In genomic region chr2:2405780-2406179, GRCh38 we compare ENCODE assay signal across 31 cellular contexts.
A peak's percentile ranks its signal among the peaks of the same experiment; 100 is the strongest.
DNase-seq lines count a peak whose midpoint lies in the region; ATAC-seq, FAIRE-seq and TF ChIP-seq lines count a peak whose summit lies in the region.
"Had no signal": no experiment of that assay in that cellular context is flagged by ENCODE, and none has a peak within 500 bp of the region (broad histone marks: within the 10 kb centered on the region; RNA-seq: fewer than 3 reads in every experiment).

No MANE protein-coding gene starts in this region.

- CTCF ChIA-PET in HepG2 (lab: Yijun Ruan, JAX; ENCODE audit: low intra/inter-chr PET ratio, low total read pairs) (no interaction called here), K562 (lab: Yijun Ruan, JAX; ENCODE audit: low intra/inter-chr PET ratio) (no interaction called here)

- H2AFZ ChIP-seq in HepG2 (ENCODE audit: low read length) = no peak overlapping the region
- H2AFZ ChIP-seq in K562 (ENCODE audit: low read depth, low read length) = no peak overlapping the region

- ATAC-seq in HepG2 (no peak), right lobe of liver (no peak), K562 (no peak)
- ATAC-seq: A549; CD8-positive, alpha-beta T cell had no signal

- FAIRE-seq in HepG2 (lab: Jason Lieb, UNC) (no peak), K562 (lab: Jason Lieb, UNC) (no peak)
- FAIRE-seq: A204.1, A549, D721Med had no signal

- H3K9me3 ChIP-seq in HepG2 (ENCODE audit: low read length) = peaks cover 27% of the 10 kb centered on the region
- H3K9me3 ChIP-seq in right lobe of liver = no peaks in the 10 kb centered on the region
- H3K9me3 ChIP-seq in K562 (replicated peaks; ENCODE audit: control insufficient read depth, insufficient read depth, low read depth, low read length) = no peaks in the 10 kb centered on the region; the same call in 1 of the 2 replicates
- H3K9me3 ChIP-seq: A549 had no signal

- H3K27ac ChIP-seq in HepG2 (ENCODE audit: extremely low read length, insufficient read depth, low read length) = no peak overlapping the region
- no peak overlapping the region for H3K27ac ChIP-seq in right lobe of liver
- H3K27ac ChIP-seq in K562 (ENCODE audit: extremely low read depth, low read depth, low read length) = no peak overlapping the region
- H3K27ac ChIP-seq: 22Rv1; A549; BLaER1; BLaER1 treated with 17β-estradiol and CSF1 and Interleukin-3, amounts not matched to agents 10 nM and 100 nM; C4-2B had no signal

- H3K4me2 ChIP-seq in HepG2 (ENCODE audit: low read depth, low read length) (no peak overlapping the region), K562 (ENCODE audit: insufficient read depth, low read length) (no peak overlapping the region)
- H3K4me2 ChIP-seq: A549; BLaER1; BLaER1 treated with 17β-estradiol and CSF1 and Interleukin-3, amounts not matched to agents 10 nM and 100 nM had no signal

- no peak for TF ChIP-seq POLR2A in HepG2 (IDR thresholded peaks at IDR 0.05; ENCODE audit: insufficient read depth in 1 of 2, low read depth in 2 of 2, low read length in 2 of 2)
- TF ChIP-seq POLR2A in right lobe of liver (IDR thresholded peaks at IDR 0.05) = no peak
- no peak for TF ChIP-seq POLR2A in K562 (conservative IDR thresholded peaks at IDR 0.05)

- intact Hi-C loops in HepG2 (cut with micrococcal nuclease; ENCODE audit: unreplicated experiment) (no loop called here), right lobe of liver (cut with DNase I) (no loop called here), K562 (cut with micrococcal nuclease) (no loop called here)

- H3K4me1 ChIP-seq in HepG2 (ENCODE audit: insufficient read depth, low read length) (no peaks in the 10 kb centered on the region), right lobe of liver (no peaks in the 10 kb centered on the region), K562 (replicated peaks in 1 of 2; ENCODE audit: control insufficient read depth in 2 of 2, insufficient read depth in 2 of 2, low read length in 2 of 2) (no peaks in the 10 kb centered on the region)
- H3K4me1 ChIP-seq: A549, BE2C, Caco-2 had no signal

- H3K9ac ChIP-seq in HepG2 (ENCODE audit: insufficient read depth, low read depth, low read length) (no peak overlapping the region), K562 (ENCODE audit: insufficient read depth in 1 of 2, low read depth in 2 of 2, low read length in 2 of 2) (no peak overlapping the region)
- H3K9ac ChIP-seq: BLaER1; BLaER1 treated with 17β-estradiol and CSF1 and Interleukin-3, amounts not matched to agents 10 nM and 100 nM had no signal

- H3K4me3 ChIP-seq in HepG2 (replicated peaks in 1 of 3; ENCODE audit: insufficient read depth in 1 of 3, low read depth in 2 of 3, low read length in 3 of 3) = no peak overlapping the region
- no peak overlapping the region for H3K4me3 ChIP-seq in right lobe of liver
- no peak overlapping the region for H3K4me3 ChIP-seq in K562
- H3K4me3 ChIP-seq: A549; BLaER1; BLaER1 treated with 17β-estradiol and CSF1 and Interleukin-3, amounts not matched to agents 10 nM and 100 nM had no signal

- POLR2A ChIA-PET in HepG2 (lab: Yijun Ruan, JAX) (no interaction called here), K562 (lab: Yijun Ruan, JAX) (no interaction called here)

- H4K20me1 ChIP-seq in HepG2 (ENCODE audit: insufficient read depth, low read length) (no peaks in the 10 kb centered on the region), K562 (replicated peaks; ENCODE audit: control insufficient read depth, insufficient read depth, low read length) (no peaks in the 10 kb centered on the region)
- H4K20me1 ChIP-seq: BLaER1; BLaER1 treated with 17β-estradiol and CSF1 and Interleukin-3, amounts not matched to agents 10 nM and 100 nM had no signal

- TF ChIP-seq RAD21 in HepG2 (CRISPR knock-in tag; IDR thresholded peaks at IDR 0.05) (no peak), K562 (CRISPR knock-in tag; conservative IDR thresholded peaks at IDR 0.05 in 1 of 2, IDR thresholded peaks at IDR 0.05 in 1 of 2) (no peak)

- in situ Hi-C loops in HepG2 (cut with HindIII; ENCODE audit: extremely low pct_ligation_motif_present, low pct_unique_long_range_greater_than_20kb) = no loop called here
- in situ Hi-C loops in K562 (cut with MboI) = no loop called here

- no peaks in the 10 kb centered on the region for H3K9me1 ChIP-seq in K562 (ENCODE audit: control insufficient read depth, insufficient read depth, low read length)

- DNase-seq in HepG2 (ENCODE audit: low spot score) (no peak), right lobe of liver (no peak), K562 (ENCODE audit: extremely low read depth in 1 of 4, low spot score in 3 of 4) (no peak), NCI-H748 (lab: John Stamatoyannopoulos, UW; ENCODE audit: unreplicated experiment) (no peak)
- DNase-seq: 8988T; ACHN; AML-193; BE2C; C1 segment of cervical spinal cord; Caco-2; Calu3; CD4-positive, alpha-beta memory T cell; CD4-positive, alpha-beta T cell; CD4-positive, CD25-positive, alpha-beta regulatory T cell; CD8-positive, alpha-beta memory T cell; CD8-positive, alpha-beta T cell; COR-L47; DMS 273 treated with DMSO at 0.1 percent for 48 hours; DMS153; DMS53; DMS79; DMS79 treated with DMSO at 0.1 percent for 48 hours; DND-41; EL had no signal

- H3K27me3 ChIP-seq in HepG2 (ENCODE audit: control insufficient read depth in 1 of 2, insufficient read depth in 2 of 2, low read length in 2 of 2) (no peaks in the 10 kb centered on the region), right lobe of liver (no peaks in the 10 kb centered on the region), K562 (ENCODE audit: control insufficient read depth in 2 of 2, insufficient read depth in 2 of 2, low read length in 2 of 2) (no peaks in the 10 kb centered on the region)
- H3K27me3 ChIP-seq: BE2C; BLaER1; BLaER1 treated with 17β-estradiol and CSF1 and Interleukin-3, amounts not matched to agents 10 nM and 100 nM had no signal

- H3K36me3 ChIP-seq in HepG2 (replicated peaks in 1 of 2; ENCODE audit: control insufficient read depth in 1 of 2, insufficient read depth in 2 of 2, low read length in 2 of 2) (no peaks in the 10 kb centered on the region), right lobe of liver (no peaks in the 10 kb centered on the region), K562 (ENCODE audit: control insufficient read depth, insufficient read depth, low read length) (no peaks in the 10 kb centered on the region)
- H3K36me3 ChIP-seq: BE2C; BLaER1; BLaER1 treated with 17β-estradiol and CSF1 and Interleukin-3, amounts not matched to agents 10 nM and 100 nM had no signal

- H3K79me2 ChIP-seq in HepG2 (ENCODE audit: insufficient read depth, low read length) (no peaks in the 10 kb centered on the region), K562 (ENCODE audit: control insufficient read depth, insufficient read depth, low read length) (no peaks in the 10 kb centered on the region)

- BruUV-seq in HepG2 (replicated peaks; lab: Mats Ljungman, UMichigan) (no TSS peak), K562 (replicated peaks; lab: Mats Ljungman, UMichigan) (no TSS peak)

- no peak for TF ChIP-seq CTCF in HepG2 (CRISPR knock-in tag; IDR thresholded peaks at IDR 0.05)
- TF ChIP-seq CTCF in right lobe of liver (IDR thresholded peaks at IDR 0.05) = no peak
- no peak for TF ChIP-seq CTCF in K562 (IDR thresholded peaks at IDR 0.05 in 2 of 3, conservative IDR thresholded peaks at IDR 0.05 in 1 of 3; ENCODE audit: insufficient read depth in 2 of 3, low read depth in 1 of 3, low read length in 3 of 3)

- 0% methylated on average over 1 of the region's 1 CpG for WGBS in HepG2 (ENCODE audit: low lambda C conversion rate)
- 12% methylated on average over 1 of the region's 1 CpG for WGBS in right lobe of liver (ENCODE audit: insufficient coverage, low coverage, low lambda C conversion rate, missing lambda C conversion rate)
- 0% methylated on average over 1 of the region's 1 CpG for WGBS in K562 (ENCODE audit: insufficient coverage, low coverage, missing lambda C conversion rate)

- no peak for TF ChIP-seq EP300 in HepG2 (IDR thresholded peaks at IDR 0.05; ENCODE audit: low read depth in 2 of 2, low read length in 2 of 2)
- no peak for TF ChIP-seq EP300 in HepG2 (CRISPR knock-in tag; IDR thresholded peaks at IDR 0.05; ENCODE audit: borderline replicate concordance)
- no peak for TF ChIP-seq EP300 in K562 (IDR thresholded peaks at IDR 0.05; ENCODE audit: low read length)

TF ChIP-seq in HepG2, 621 proteins besides CTCF, POLR2A, EP300 and RAD21 (continues in another document):
- peak; percentile 94; the same call in 1 of the 2 replicates for TF ChIP-seq ZFP1 (CRISPR knock-in tag; IDR thresholded peaks at IDR 0.05)
- no peak for TF ChIP-seq ZNF33A (CRISPR knock-in tag; IDR thresholded peaks at IDR 0.05; ENCODE audit: borderline replicate concordance)
- TF ChIP-seq ZNF264 (CRISPR knock-in tag; IDR thresholded peaks at IDR 0.05) = no peak

TF ChIP-seq in K562, 482 proteins besides CTCF, POLR2A, EP300 and RAD21:
- TF ChIP-seq ZFP1 (CRISPR knock-in tag; IDR thresholded peaks at IDR 0.05) (peak; percentile 64; the same call in 1 of the 2 replicates), SNIP1 (IDR thresholded peaks at IDR 0.05; ENCODE audit: low read depth) (no peak)

Comparison
In these comparisons a context has a peak if more than half of its experiments do, and no peak if none do; other contexts are left out.
1. Of the 241 proteins assayed by ChIP-seq in both HepG2 and K562: peak only in HepG2: none; only in K562: none; in both: ZFP1; in neither: 240.